Comparison of ENCODE assay signal across 21 cellular contexts in the genomic region with DNA sequence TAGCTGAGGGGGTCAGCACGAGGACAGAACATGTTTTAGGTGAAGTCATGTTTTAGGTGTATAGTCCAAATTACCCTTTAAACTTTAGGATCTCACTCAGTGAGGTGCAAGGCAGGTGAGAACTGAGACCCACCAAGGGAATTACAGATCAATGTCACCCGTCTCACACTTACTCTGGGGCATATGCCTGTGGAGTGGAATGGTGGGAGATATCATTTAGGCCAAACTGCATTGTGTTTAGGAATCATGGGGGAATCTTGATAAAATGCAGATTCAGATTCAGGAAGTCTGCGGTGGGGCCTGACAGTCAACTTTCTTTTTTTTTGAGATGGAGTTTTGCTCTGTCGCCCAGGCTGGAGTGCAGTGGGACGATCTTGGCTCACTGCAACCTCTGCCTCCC. TPM values are rescaled to one million over a fixed set of nuclear protein-coding genes. Genes with fewer than 3 reads are reported as not detected.
A peak's percentile ranks its signal among the peaks of the same experiment; 100 is the strongest.
DNase-seq lines count a peak whose midpoint lies in the region; ATAC-seq and TF ChIP-seq lines count a peak whose summit lies in the region.
"Had no signal": no experiment of that assay in that cellular context is flagged by ENCODE, and none has a peak within 500 bp of the region (broad histone marks: within the 10 kb centered on the region; RNA-seq: fewer than 3 reads in every experiment).

No MANE protein-coding gene starts in this region.

- H3K4me2 ChIP-seq in GM23338: no peak overlapping the region
- H3K4me2 ChIP-seq: A549 had no signal

- TF ChIP-seq CTCF in GM23338 (conservative IDR thresholded peaks at IDR 0.05; ENCODE audit: low read depth in 2 of 2): no peak
- TF ChIP-seq CTCF in HFFc6 (IDR thresholded peaks at IDR 0.05): no peak
- TF ChIP-seq CTCF in endodermal cell (conservative IDR thresholded peaks at IDR 0.05): no peak
- no peak for TF ChIP-seq CTCF in ovary (IDR thresholded peaks at IDR 0.05)

- H2AFZ ChIP-seq in GM23338: no peak overlapping the region

- H3K27ac ChIP-seq in GM23338 (ENCODE audit: low read depth) (no peak overlapping the region), endodermal cell (ENCODE audit: low read depth, low read length) (no peak overlapping the region), ovary (no peak overlapping the region)
- H3K27ac ChIP-seq: A549 had no signal

- H3K4me1 Mint-ChIP-seq in GM23338 (peaks cover 20% of the 10 kb centered on the region), HFFc6 (ENCODE audit: low read depth) (peaks cover 44% of the 10 kb centered on the region), endodermal cell (peaks cover 39% of the 10 kb centered on the region)

- H3K9me2 ChIP-seq in GM23338 (ENCODE audit: insufficient read depth): no peaks in the 10 kb centered on the region

- H3K27me3 Mint-ChIP-seq in GM23338 (ENCODE audit: insufficient read depth, low read depth, poor library complexity) (no peaks in the 10 kb centered on the region), HFFc6 (ENCODE audit: insufficient read depth) (no peaks in the 10 kb centered on the region; the same call in none of the 2 replicates), endodermal cell (ENCODE audit: insufficient read depth) (no peaks in the 10 kb centered on the region)
- H3K27me3 Mint-ChIP-seq: CD4-positive, alpha-beta T cell had no signal

- H3K4me3 Mint-ChIP-seq in GM23338 (no peak overlapping the region), HFFc6 (no peak overlapping the region), endodermal cell (no peak overlapping the region)
- H3K4me3 Mint-ChIP-seq: CD14-positive monocyte; CD4-positive, alpha-beta T cell; CD8-positive, alpha-beta memory T cell had no signal

- TF ChIP-seq POLR2A in ovary (IDR thresholded peaks at IDR 0.05): no peak

- ATAC-seq in GM23338 (no peak), GM21717 (IDR thresholded peaks at IDR 0.05; ENCODE audit: unreplicated experiment) (no peak), GM18502 (IDR thresholded peaks at IDR 0.05; ENCODE audit: poor library complexity, unreplicated experiment) (no peak)
- ATAC-seq: A549 had no signal

- H3K36me3 Mint-ChIP-seq in GM23338 (ENCODE audit: low read depth): peaks cover 10% of the 10 kb centered on the region; the same call in 2 of the 3 replicates
- H3K36me3 Mint-ChIP-seq in HFFc6 (ENCODE audit: low read depth): peaks cover 40% of the 10 kb centered on the region
- peaks cover 26% of the 10 kb centered on the region for H3K36me3 Mint-ChIP-seq in endodermal cell (ENCODE audit: low read depth)

- no peaks in the 10 kb centered on the region for H3K4me1 ChIP-seq in GM23338 (ENCODE audit: insufficient read depth)
- H3K4me1 ChIP-seq in endodermal cell (ENCODE audit: control insufficient read depth, insufficient read depth, low read length): peaks cover 14% of the 10 kb centered on the region
- peaks cover 6% of the 10 kb centered on the region for H3K4me1 ChIP-seq in ovary (ENCODE audit: insufficient read depth)

- H3K9me3 Mint-ChIP-seq in GM23338 (no peaks in the 10 kb centered on the region), HFFc6 (no peaks in the 10 kb centered on the region), endodermal cell (no peaks in the 10 kb centered on the region)
- H3K9me3 Mint-ChIP-seq: CD4-positive, alpha-beta T cell; CD8-positive, alpha-beta memory T cell had no signal

- peak overlapping the region; percentile 35; the same call in 1 of the 2 replicates for H3K27ac Mint-ChIP-seq in GM23338
- H3K27ac Mint-ChIP-seq in HFFc6: peak overlapping the region; percentile 36
- peak overlapping the region; percentile 64 for H3K27ac Mint-ChIP-seq in endodermal cell
- H3K27ac Mint-ChIP-seq: CD4-positive, alpha-beta T cell; CD8-positive, alpha-beta memory T cell had no signal

- DNase-seq in GM23338 (ENCODE audit: low spot score) (no peak), HFFc6 (no peak), endodermal cell (peak; percentile 54), ovary (no peak)
- DNase-seq: 8988T; ACHN; AML-193; BE2C; Calu3; CD4-positive, alpha-beta T cell; CD8-positive, alpha-beta memory T cell; DMS53; DMS79 treated with DMSO at 0.1 percent for 48 hours; GF-D8; GOT3; HCEC 1CT had no signal

- H4K20me1 ChIP-seq in GM23338 (replicated peaks; ENCODE audit: insufficient read depth): peaks cover 3% of the 10 kb centered on the region

- WGBS in endodermal cell (ENCODE audit: insufficient coverage in 1 of 2, insufficient read length in 1 of 2), 2 experiments: 76 to 100% methylated on average over 2 to 5 of the region's 5 CpGs
- WGBS in ovary, 3 donors: 92 to 97% (median 94%) methylated on average over 5 of the region's 5 CpGs

- no peak overlapping the region for H3K4me3 ChIP-seq in GM23338
- H3K4me3 ChIP-seq in endodermal cell (ENCODE audit: low read length): no peak overlapping the region
- H3K4me3 ChIP-seq in ovary: no peak overlapping the region
- H3K4me3 ChIP-seq: A549; BLaER1 treated with 17β-estradiol and CSF1 and Interleukin-3, amounts not matched to agents 10 nM and 100 nM had no signal

- no peaks in the 10 kb centered on the region for H3K9me3 ChIP-seq in endodermal cell (ENCODE audit: control insufficient read depth, low read length)
- no peaks in the 10 kb centered on the region for H3K9me3 ChIP-seq in ovary
- H3K9me3 ChIP-seq: A549, BE2C had no signal

- no peaks in the 10 kb centered on the region for H3F3A ChIP-seq in GM23338 (replicated peaks; ENCODE audit: low read depth)

- TF ChIP-seq EP300 in ovary (IDR thresholded peaks at IDR 0.05): no peak

- H3K27me3 ChIP-seq in GM23338 (ENCODE audit: insufficient read depth) (no peaks in the 10 kb centered on the region), endodermal cell (ENCODE audit: control insufficient read depth, insufficient read depth, low read length, poor library complexity, severe bottlenecking) (no peaks in the 10 kb centered on the region), ovary (no peaks in the 10 kb centered on the region)
- H3K27me3 ChIP-seq: BE2C; BLaER1 treated with 17β-estradiol and CSF1 and Interleukin-3, amounts not matched to agents 10 nM and 100 nM had no signal

- H3K36me3 ChIP-seq in GM23338 (ENCODE audit: insufficient read depth) (no peaks in the 10 kb centered on the region; the same call in none of the 2 replicates), endodermal cell (ENCODE audit: control insufficient read depth, insufficient read depth, low read length) (peaks cover 12% of the 10 kb centered on the region), ovary (no peaks in the 10 kb centered on the region)

- H3K9ac ChIP-seq in endodermal cell (ENCODE audit: extremely low read depth, low read length, poor library complexity, severe bottlenecking): no peak overlapping the region
- H3K9ac ChIP-seq: BLaER1 treated with 17β-estradiol and CSF1 and Interleukin-3, amounts not matched to agents 10 nM and 100 nM had no signal

- intact Hi-C loops in ovary (cut with DNase I): no loop called here

- peaks cover 14% of the 10 kb centered on the region for H3K79me2 ChIP-seq in GM23338 (replicated peaks; ENCODE audit: insufficient read depth)

TF ChIP-seq in GM23338, 12 proteins besides CTCF, POLR2A, EP300 and RAD21:
- TF ChIP-seq JUNB (IDR thresholded peaks at IDR 0.05; ENCODE audit: unreplicated experiment) (no peak), STAT1 (IDR thresholded peaks at IDR 0.05; ENCODE audit: unreplicated experiment) (no peak), NANOG (IDR thresholded peaks at IDR 0.05; ENCODE audit: borderline replicate concordance) (no peak), EZH2phosphoT487 (IDR thresholded peaks at IDR 0.05; ENCODE audit: unreplicated experiment) (no peak), ZNF114 (CRISPR knock-in tag; IDR thresholded peaks at IDR 0.05) (no peak)
- TF ChIP-seq, protein P1, sequence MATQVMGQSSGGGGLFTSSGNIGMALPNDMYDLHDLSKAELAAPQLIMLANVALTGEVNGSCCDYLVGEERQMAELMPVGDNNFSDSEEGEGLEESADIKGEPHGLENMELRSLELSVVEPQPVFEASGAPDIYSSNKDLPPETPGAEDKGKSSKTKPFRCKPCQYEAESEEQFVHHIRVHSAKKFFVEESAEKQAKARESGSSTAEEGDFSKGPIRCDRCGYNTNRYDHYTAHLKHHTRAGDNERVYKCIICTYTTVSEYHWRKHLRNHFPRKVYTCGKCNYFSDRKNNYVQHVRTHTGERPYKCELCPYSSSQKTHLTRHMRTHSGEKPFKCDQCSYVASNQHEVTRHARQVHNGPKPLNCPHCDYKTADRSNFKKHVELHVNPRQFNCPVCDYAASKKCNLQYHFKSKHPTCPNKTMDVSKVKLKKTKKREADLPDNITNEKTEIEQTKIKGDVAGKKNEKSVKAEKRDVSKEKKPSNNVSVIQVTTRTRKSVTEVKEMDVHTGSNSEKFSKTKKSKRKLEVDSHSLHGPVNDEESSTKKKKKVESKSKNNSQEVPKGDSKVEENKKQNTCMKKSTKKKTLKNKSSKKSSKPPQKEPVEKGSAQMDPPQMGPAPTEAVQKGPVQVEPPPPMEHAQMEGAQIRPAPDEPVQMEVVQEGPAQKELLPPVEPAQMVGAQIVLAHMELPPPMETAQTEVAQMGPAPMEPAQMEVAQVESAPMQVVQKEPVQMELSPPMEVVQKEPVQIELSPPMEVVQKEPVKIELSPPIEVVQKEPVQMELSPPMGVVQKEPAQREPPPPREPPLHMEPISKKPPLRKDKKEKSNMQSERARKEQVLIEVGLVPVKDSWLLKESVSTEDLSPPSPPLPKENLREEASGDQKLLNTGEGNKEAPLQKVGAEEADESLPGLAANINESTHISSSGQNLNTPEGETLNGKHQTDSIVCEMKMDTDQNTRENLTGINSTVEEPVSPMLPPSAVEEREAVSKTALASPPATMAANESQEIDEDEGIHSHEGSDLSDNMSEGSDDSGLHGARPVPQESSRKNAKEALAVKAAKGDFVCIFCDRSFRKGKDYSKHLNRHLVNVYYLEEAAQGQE (IDR thresholded peaks at IDR 0.05; ENCODE audit: unreplicated experiment): no peak

RNA-seq across cellular contexts. Expression of a gene that starts 17.8 kb away (rescaled TPM):
- total RNA-seq in GM23338 (2014; rRNA removed; shearing (Covaris generic)): 12.9 and 13.9 TPM in 2 replicates
- polyA plus RNA-seq in GM23338 (2016; fragmentation: Nextera tagmentation; extraction: Ambion mirVana) (4.6 and 4.7 TPM in 2 replicates), ovary (10 to 100 TPM in 1 of 2 donors, 1 to 10 TPM in 1; 7.4 to 13.9 TPM)
- total RNA-seq in HFFc6 (2021; fragmentation: NEBNext Ultra II Directional; extraction: Animal tissue kit (Norgen Biotek cat#: 25700)): 10 to 100 TPM; 15.3 to 20.5 (median 18.5) TPM
- total RNA-seq in endodermal cell (10 to 100 TPM; 26.1 to 34.7 TPM), ovary (10 to 100 TPM in 6 of 7 donors, 1 to 10 TPM in 1; 8.3 to 23.1 (median 16.9) TPM)
- polyA plus RNA-seq in endodermal cell (2013, experiment 1 of 2): 19.8 TPM
- polyA plus RNA-seq in endodermal cell (2013, experiment 2 of 2): 19.2 TPM

RNA-seq across cellular contexts. Expression of a gene that starts 47.3 kb away (rescaled TPM):
- total RNA-seq in GM23338 (2014; rRNA removed; shearing (Covaris generic)): 1.0 and 1.9 TPM in 2 replicates
- 1.7 and 1.9 TPM in 2 replicates for polyA plus RNA-seq in GM23338 (2016; fragmentation: Nextera tagmentation; extraction: Ambion mirVana)
- not detected for total RNA-seq in HFFc6 (2021; fragmentation: NEBNext Ultra II Directional; extraction: Animal tissue kit (Norgen Biotek cat#: 25700))
- 1 to 10 TPM; 1.4 to 1.6 TPM for total RNA-seq in endodermal cell
- polyA plus RNA-seq in endodermal cell (2013, experiment 1 of 2): 1.0 TPM
- 0.54 TPM for polyA plus RNA-seq in endodermal cell (2013, experiment 2 of 2)
- under 1 TPM in 5 of 7 donors, not detected in 2; under 0.01 to 0.30 (median 0.20) TPM for total RNA-seq in ovary
- polyA plus RNA-seq in ovary: under 1 TPM in 1 of 2 donors, not detected in 1; 0.08 TPM
- total RNA-seq: Calu3; CD4-positive, alpha-beta T cell; CD8-positive, alpha-beta memory T cell had no signal
- polyA plus RNA-seq: CD14-positive monocyte; CD8-positive, alpha-beta memory T cell had no signal
